In the genomic region with DNA sequence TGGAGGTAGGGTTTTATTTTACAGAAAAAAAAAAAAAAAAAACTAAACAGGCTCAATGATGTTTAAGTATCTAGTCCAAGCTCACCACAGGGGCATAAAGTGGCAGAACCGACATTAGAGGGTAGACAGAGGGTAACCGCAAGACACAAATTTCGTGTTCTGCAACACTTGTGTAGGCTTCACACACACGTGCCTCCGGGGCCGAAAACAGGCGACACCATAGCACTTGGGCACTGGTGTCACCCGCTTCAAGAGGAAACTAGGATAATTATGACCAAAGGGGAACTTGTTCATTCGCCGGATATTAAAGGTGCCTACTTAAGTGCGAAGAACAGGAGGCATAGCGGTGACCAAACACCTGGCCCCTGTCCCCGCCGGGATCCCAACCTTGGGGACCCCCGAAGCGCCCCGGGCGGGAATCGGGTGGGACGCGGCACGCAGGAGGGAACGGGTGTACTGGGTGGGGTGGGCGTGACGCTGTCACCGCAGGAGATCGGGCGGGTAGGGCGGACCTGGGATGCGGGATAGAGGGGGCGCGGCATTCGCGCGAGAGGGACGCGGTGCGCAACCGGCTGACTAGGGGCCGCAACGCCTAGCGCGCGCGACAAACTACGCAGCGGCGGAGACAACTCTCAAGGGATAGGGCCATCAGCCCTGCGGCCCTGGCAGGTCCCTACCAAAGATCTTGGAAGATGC, we compare ENCODE assay signal across 8 cellular contexts. TPM values are rescaled to one million over a fixed set of nuclear protein-coding genes. Genes with fewer than 3 reads are reported as not detected.
A peak's percentile ranks its signal among the peaks of the same experiment; 100 is the strongest.
DNase-seq lines count a peak whose midpoint lies in the region; ATAC-seq and TF ChIP-seq lines count a peak whose summit lies in the region.

No MANE protein-coding gene starts in this region.

- H3K36me3 Mint-ChIP-seq in brain: peaks cover 52% of the 10 kb centered on the region

- H3K9me3 ChIP-seq in ES-I3 (ENCODE audit: control insufficient read depth, insufficient read depth, low read length): no peaks in the 10 kb centered on the region

- peak overlapping the region; percentile 92 for H3K9ac ChIP-seq in ES-I3 (ENCODE audit: low read depth, low read length)

- H3K4me1 ChIP-seq in ES-I3 (ENCODE audit: insufficient read depth, low read length): no peaks in the 10 kb centered on the region; the same call in 1 of the 2 replicates

- DNase-seq in HT1080 (ENCODE audit: low read depth) (peak; percentile 12), SW480 (ENCODE audit: low spot score) (peak; percentile 41), kidney tubule cell (ENCODE audit: low spot score) (peak; percentile 18), NCI-H2029 treated with DMSO at 0.1 percent for 48 hours (lab: John Stamatoyannopoulos, UW) (no peak)
- DNase-seq in stimulated activated CD4-positive, alpha-beta T cell treated with anti-CD3 and anti-CD28 coated beads, Interleukin-4, amount 100 ng/mL, for 4 hours: peak; percentile 21 to 33

- TF ChIP-seq CTCF in brain (conservative IDR thresholded peaks at IDR 0.05): no peak

- peaks cover 9% of the 10 kb centered on the region for H3K27me3 Mint-ChIP-seq in brain

- peaks cover 0 to 12% (median 3%) of the 10 kb centered on the region in 5 experiments for H3K9me3 Mint-ChIP-seq in brain

- H3K36me3 ChIP-seq in ES-I3 (ENCODE audit: insufficient read depth, low read length): no peaks in the 10 kb centered on the region

- H3K4me3 Mint-ChIP-seq in brain: peak overlapping the region; percentile 94 to 99 (median 97)

- peaks cover 61% of the 10 kb centered on the region for H3K4me1 Mint-ChIP-seq in brain

- H3K27ac Mint-ChIP-seq in brain: peak overlapping the region; percentile 71 to 93 (median 93)

- ATAC-seq in GM21515 (IDR thresholded peaks at IDR 0.05; ENCODE audit: unreplicated experiment): peak; percentile 26

RNA-seq across cellular contexts. Expression of gene MZT1, which starts 0.6 kb away (rescaled TPM):
- 39.7 and 47.0 TPM in 2 replicates for total RNA-seq in HT1080 (2014; rRNA removed; shearing (Covaris generic))
- 96.5 and 116 TPM in 2 replicates for polyA plus RNA-seq in HT1080 (2015; cell fraction: cytosol; rRNA removed)
- 23.6 and 24.3 TPM in 2 replicates for polyA plus RNA-seq in HT1080 (2015; cell fraction: nucleus; rRNA removed)
- polyA plus RNA-seq in brain (ENCODE audit: insufficient read depth, low read depth, low replicate concordance): 21.8 TPM

RNA-seq across cellular contexts. Expression of gene BORA, which starts 0.9 kb away (rescaled TPM):
- 16.2 and 17.4 TPM in 2 replicates for total RNA-seq in HT1080 (2014; rRNA removed; shearing (Covaris generic))
- 10.9 and 15.6 TPM in 2 replicates for polyA plus RNA-seq in HT1080 (2015; cell fraction: cytosol; rRNA removed)
- 21.3 and 29.4 TPM in 2 replicates for polyA plus RNA-seq in HT1080 (2015; cell fraction: nucleus; rRNA removed)
- 3.0 TPM for polyA plus RNA-seq in brain (ENCODE audit: insufficient read depth, low read depth, low replicate concordance)

RNA-seq across cellular contexts. Expression of gene DIS3, which starts 54.8 kb away (rescaled TPM):
- total RNA-seq in HT1080 (2014; rRNA removed; shearing (Covaris generic)): 57.4 and 65.7 TPM in 2 replicates
- 30.3 and 39.9 TPM in 2 replicates for polyA plus RNA-seq in HT1080 (2015; cell fraction: cytosol; rRNA removed)
- polyA plus RNA-seq in HT1080 (2015; cell fraction: nucleus; rRNA removed): 94.7 and 97.2 TPM in 2 replicates
- 7.7 TPM for polyA plus RNA-seq in brain (ENCODE audit: insufficient read depth, low read depth, low replicate concordance)

RNA-seq across cellular contexts. Expression of gene PIBF1, which starts 55.1 kb away (rescaled TPM):
- total RNA-seq in HT1080 (2014; rRNA removed; shearing (Covaris generic)): 21.7 and 31.5 TPM in 2 replicates
- polyA plus RNA-seq in HT1080 (2015; cell fraction: cytosol; rRNA removed): 17.3 and 23.8 TPM in 2 replicates
- 26.7 and 27.9 TPM in 2 replicates for polyA plus RNA-seq in HT1080 (2015; cell fraction: nucleus; rRNA removed)
- 3.8 TPM for polyA plus RNA-seq in brain (ENCODE audit: insufficient read depth, low read depth, low replicate concordance)
